In genomic region chr20:63482021-63482587, GRCh38 we compare ENCODE assay signal across 1 cellular context.
TF ChIP-seq lines count a peak whose summit lies in the region.

No MANE protein-coding gene starts in this region.

TF ChIP-seq in HepG2, 621 proteins besides CTCF, POLR2A, EP300 and RAD21:
- TF ChIP-seq ZNF597 (CRISPR knock-in tag; IDR thresholded peaks at IDR 0.05): no peak
- TF ChIP-seq MEF2D (CRISPR knock-in tag; IDR thresholded peaks at IDR 0.05): no peak
- no peak for TF ChIP-seq ZNF296 (CRISPR knock-in tag; conservative IDR thresholded peaks at IDR 0.05)
- TF ChIP-seq CEBPB (IDR thresholded peaks at IDR 0.05; ENCODE audit: borderline replicate concordance, low read depth, low read length): no peak
- 0 out of 2 replicates have a peak, but pooled peaks have one; percentile 9 for TF ChIP-seq NRL (CRISPR knock-in tag; IDR thresholded peaks at IDR 0.05; ENCODE audit: borderline replicate concordance)
- no peak for TF ChIP-seq YY1 (IDR thresholded peaks at IDR 0.05; ENCODE audit: insufficient read depth, insufficient replicate concordance, low read depth, low read length)
- no peak for TF ChIP-seq MAZ (IDR thresholded peaks at IDR 0.05; ENCODE audit: borderline replicate concordance, low read depth, low read length)
- TF ChIP-seq MAZ (CRISPR knock-in tag; IDR thresholded peaks at IDR 0.05; ENCODE audit: low read depth): no peak
- no peak for TF ChIP-seq ISX (CRISPR knock-in tag; conservative IDR thresholded peaks at IDR 0.05)
TF ChIP-seq in HepG2: peak in this region for 1.
